1 cellular context compared by ENCODE assay signal in the genomic region with DNA sequence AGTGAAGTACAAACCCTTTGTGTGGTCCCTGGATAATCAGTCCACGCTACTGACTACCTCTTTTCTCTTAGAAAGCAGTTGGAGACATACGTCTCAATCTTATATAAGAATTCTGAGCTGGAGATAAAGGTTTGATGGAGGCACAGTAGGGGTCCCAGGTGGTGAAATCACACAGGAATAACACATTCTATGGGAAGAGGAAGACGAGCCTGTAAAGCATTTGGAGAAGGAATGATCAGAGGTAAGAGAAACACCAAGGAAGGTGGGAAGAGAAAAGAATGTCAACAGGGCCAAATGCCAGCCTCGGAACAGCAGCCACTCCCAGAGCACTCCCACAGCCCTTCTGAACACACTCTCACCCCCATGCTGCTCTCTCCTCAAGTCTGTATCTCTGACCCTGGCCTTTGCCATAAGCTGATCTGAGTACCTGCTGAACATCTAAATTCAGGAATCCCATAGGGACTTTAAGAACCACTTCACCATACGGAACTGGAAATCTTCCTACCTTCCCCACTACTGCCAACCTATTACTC.
TF ChIP-seq lines count a peak whose summit lies in the region.

No MANE protein-coding gene starts in this region.

TF ChIP-seq in GM23338, 12 proteins besides CTCF, POLR2A, EP300 and RAD21 (continued from another document):
- TF ChIP-seq, protein P1, sequence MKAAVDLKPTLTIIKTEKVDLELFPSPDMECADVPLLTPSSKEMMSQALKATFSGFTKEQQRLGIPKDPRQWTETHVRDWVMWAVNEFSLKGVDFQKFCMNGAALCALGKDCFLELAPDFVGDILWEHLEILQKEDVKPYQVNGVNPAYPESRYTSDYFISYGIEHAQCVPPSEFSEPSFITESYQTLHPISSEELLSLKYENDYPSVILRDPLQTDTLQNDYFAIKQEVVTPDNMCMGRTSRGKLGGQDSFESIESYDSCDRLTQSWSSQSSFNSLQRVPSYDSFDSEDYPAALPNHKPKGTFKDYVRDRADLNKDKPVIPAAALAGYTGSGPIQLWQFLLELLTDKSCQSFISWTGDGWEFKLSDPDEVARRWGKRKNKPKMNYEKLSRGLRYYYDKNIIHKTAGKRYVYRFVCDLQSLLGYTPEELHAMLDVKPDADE (IDR thresholded peaks at IDR 0.05): no peak
- TF ChIP-seq, protein P2, sequence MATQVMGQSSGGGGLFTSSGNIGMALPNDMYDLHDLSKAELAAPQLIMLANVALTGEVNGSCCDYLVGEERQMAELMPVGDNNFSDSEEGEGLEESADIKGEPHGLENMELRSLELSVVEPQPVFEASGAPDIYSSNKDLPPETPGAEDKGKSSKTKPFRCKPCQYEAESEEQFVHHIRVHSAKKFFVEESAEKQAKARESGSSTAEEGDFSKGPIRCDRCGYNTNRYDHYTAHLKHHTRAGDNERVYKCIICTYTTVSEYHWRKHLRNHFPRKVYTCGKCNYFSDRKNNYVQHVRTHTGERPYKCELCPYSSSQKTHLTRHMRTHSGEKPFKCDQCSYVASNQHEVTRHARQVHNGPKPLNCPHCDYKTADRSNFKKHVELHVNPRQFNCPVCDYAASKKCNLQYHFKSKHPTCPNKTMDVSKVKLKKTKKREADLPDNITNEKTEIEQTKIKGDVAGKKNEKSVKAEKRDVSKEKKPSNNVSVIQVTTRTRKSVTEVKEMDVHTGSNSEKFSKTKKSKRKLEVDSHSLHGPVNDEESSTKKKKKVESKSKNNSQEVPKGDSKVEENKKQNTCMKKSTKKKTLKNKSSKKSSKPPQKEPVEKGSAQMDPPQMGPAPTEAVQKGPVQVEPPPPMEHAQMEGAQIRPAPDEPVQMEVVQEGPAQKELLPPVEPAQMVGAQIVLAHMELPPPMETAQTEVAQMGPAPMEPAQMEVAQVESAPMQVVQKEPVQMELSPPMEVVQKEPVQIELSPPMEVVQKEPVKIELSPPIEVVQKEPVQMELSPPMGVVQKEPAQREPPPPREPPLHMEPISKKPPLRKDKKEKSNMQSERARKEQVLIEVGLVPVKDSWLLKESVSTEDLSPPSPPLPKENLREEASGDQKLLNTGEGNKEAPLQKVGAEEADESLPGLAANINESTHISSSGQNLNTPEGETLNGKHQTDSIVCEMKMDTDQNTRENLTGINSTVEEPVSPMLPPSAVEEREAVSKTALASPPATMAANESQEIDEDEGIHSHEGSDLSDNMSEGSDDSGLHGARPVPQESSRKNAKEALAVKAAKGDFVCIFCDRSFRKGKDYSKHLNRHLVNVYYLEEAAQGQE (IDR thresholded peaks at IDR 0.05; ENCODE audit: unreplicated experiment): no peak
- no peak for TF ChIP-seq ZNF331 (CRISPR knock-in tag; IDR thresholded peaks at IDR 0.05; ENCODE audit: low read depth)
- TF ChIP-seq ZNF114 (CRISPR knock-in tag; IDR thresholded peaks at IDR 0.05): no peak
- TF ChIP-seq JUNB (IDR thresholded peaks at IDR 0.05; ENCODE audit: unreplicated experiment): no peak
- no peak for TF ChIP-seq POLR2AphosphoS5 (IDR thresholded peaks at IDR 0.05; ENCODE audit: low read depth)
- TF ChIP-seq, protein P3, sequence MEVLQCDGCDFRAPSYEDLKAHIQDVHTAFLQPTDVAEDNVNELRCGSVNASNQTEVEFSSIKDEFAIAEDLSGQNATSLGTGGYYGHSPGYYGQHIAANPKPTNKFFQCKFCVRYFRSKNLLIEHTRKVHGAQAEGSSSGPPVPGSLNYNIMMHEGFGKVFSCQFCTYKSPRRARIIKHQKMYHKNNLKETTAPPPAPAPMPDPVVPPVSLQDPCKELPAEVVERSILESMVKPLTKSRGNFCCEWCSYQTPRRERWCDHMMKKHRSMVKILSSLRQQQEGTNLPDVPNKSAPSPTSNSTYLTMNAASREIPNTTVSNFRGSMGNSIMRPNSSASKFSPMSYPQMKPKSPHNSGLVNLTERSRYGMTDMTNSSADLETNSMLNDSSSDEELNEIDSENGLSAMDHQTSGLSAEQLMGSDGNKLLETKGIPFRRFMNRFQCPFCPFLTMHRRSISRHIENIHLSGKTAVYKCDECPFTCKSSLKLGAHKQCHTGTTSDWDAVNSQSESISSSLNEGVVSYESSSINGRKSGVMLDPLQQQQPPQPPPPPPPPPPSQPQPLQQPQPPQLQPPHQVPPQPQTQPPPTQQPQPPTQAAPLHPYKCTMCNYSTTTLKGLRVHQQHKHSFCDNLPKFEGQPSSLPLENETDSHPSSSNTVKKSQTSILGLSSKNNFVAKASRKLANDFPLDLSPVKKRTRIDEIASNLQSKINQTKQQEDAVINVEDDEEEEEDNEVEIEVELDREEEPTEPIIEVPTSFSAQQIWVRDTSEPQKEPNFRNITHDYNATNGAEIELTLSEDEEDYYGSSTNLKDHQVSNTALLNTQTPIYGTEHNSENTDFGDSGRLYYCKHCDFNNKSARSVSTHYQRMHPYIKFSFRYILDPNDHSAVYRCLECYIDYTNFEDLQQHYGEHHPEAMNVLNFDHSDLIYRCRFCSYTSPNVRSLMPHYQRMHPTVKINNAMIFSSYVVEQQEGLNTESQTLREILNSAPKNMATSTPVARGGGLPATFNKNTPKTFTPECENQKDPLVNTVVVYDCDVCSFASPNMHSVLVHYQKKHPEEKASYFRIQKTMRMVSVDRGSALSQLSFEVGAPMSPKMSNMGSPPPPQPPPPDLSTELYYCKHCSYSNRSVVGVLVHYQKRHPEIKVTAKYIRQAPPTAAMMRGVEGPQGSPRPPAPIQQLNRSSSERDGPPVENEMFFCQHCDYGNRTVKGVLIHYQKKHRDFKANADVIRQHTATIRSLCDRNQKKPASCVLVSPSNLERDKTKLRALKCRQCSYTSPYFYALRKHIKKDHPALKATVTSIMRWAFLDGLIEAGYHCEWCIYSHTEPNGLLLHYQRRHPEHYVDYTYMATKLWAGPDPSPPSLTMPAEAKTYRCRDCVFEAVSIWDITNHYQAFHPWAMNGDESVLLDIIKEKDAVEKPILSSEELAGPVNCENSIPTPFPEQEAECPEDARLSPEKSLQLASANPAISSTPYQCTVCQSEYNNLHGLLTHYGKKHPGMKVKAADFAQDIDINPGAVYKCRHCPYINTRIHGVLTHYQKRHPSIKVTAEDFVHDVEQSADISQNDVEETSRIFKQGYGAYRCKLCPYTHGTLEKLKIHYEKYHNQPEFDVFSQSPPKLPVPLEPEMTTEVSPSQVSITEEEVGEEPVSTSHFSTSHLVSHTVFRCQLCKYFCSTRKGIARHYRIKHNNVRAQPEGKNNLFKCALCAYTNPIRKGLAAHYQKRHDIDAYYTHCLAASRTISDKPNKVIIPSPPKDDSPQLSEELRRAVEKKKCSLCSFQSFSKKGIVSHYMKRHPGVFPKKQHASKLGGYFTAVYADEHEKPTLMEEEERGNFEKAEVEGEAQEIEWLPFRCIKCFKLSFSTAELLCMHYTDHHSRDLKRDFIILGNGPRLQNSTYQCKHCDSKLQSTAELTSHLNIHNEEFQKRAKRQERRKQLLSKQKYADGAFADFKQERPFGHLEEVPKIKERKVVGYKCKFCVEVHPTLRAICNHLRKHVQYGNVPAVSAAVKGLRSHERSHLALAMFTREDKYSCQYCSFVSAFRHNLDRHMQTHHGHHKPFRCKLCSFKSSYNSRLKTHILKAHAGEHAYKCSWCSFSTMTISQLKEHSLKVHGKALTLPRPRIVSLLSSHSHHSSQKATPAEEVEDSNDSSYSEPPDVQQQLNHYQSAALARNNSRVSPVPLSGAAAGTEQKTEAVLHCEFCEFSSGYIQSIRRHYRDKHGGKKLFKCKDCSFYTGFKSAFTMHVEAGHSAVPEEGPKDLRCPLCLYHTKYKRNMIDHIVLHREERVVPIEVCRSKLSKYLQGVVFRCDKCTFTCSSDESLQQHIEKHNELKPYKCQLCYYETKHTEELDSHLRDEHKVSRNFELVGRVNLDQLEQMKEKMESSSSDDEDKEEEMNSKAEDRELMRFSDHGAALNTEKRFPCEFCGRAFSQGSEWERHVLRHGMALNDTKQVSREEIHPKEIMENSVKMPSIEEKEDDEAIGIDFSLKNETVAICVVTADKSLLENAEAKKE (CRISPR knock-in tag; IDR thresholded peaks at IDR 0.05): no peak
- no peak for TF ChIP-seq EZH2 (IDR thresholded peaks at IDR 0.05; ENCODE audit: low read depth, unreplicated experiment)
- no peak for TF ChIP-seq CREB1 (CRISPR knock-in tag; IDR thresholded peaks at IDR 0.05; ENCODE audit: low read depth)
- no peak for TF ChIP-seq STAT1 (IDR thresholded peaks at IDR 0.05; ENCODE audit: unreplicated experiment)
- no peak for TF ChIP-seq EZH2phosphoT487 (IDR thresholded peaks at IDR 0.05; ENCODE audit: unreplicated experiment)
TF ChIP-seq in GM23338: peak in this region for 0.
